8 cellular contexts compared by ENCODE assay signal in genomic region chr6:53483423-53484353, GRCh38.
DNase-seq lines count a peak whose midpoint lies in the region; FAIRE-seq and TF ChIP-seq lines count a peak whose summit lies in the region.

No MANE protein-coding gene starts in this region.

- dilution Hi-C loops in endothelial cell of umbilical vein (cut with MboI; ENCODE audit: extremely low pct_ligation_motif_present, low sequenced_read_pairs), result no loop called here

- intact Hi-C loops in endothelial cell of umbilical vein (cut with micrococcal nuclease), result loop anchor here (1.0 to 10.0 kb wide), 7 partner anchors 46 to 668 kb away; partner anchors contain the start of gene GSTA4

- no peak overlapping the region for H3K4me2 ChIP-seq in endothelial cell of umbilical vein (ENCODE audit: insufficient read depth, low read length)

- H3K79me2 ChIP-seq in endothelial cell of umbilical vein (ENCODE audit: control insufficient read depth, insufficient read depth, low read length), result no peaks in the 10 kb centered on the region

- H3K9me1 ChIP-seq in endothelial cell of umbilical vein (replicated peaks; ENCODE audit: control insufficient read depth, extremely low read depth, insufficient read depth, low read length), result no peaks in the 10 kb centered on the region

- H3K27me3 ChIP-seq in endothelial cell of umbilical vein (ENCODE audit: control insufficient read depth in 2 of 2, insufficient read depth in 2 of 2, low read length in 2 of 2), result peaks cover 10 to 25% of the 10 kb centered on the region in 2 experiments
- peaks cover 6% of the 10 kb centered on the region for H3K27me3 ChIP-seq in neutrophil

- no peak overlapping the region for H2AFZ ChIP-seq in endothelial cell of umbilical vein (ENCODE audit: low read depth, low read length)

- H3K4me1 ChIP-seq in endothelial cell of umbilical vein (ENCODE audit: control insufficient read depth, extremely low read depth, insufficient read depth, low read length) (no peaks in the 10 kb centered on the region), neutrophil (ENCODE audit: control insufficient read depth in 1 of 2, insufficient read depth in 1 of 2, low read depth in 1 of 2, low read length in 1 of 2) (peaks cover 30 to 35% of the 10 kb centered on the region in 2 experiments)

- no TSS peak for BruUV-seq in endothelial cell of umbilical vein (replicated peaks; lab: Mats Ljungman, UMichigan)

- H3K9me3 ChIP-seq in endothelial cell of umbilical vein (replicated peaks; ENCODE audit: control insufficient read depth, insufficient read depth, low read length), result no peaks in the 10 kb centered on the region
- no peaks in the 10 kb centered on the region for H3K9me3 ChIP-seq in neutrophil

- CTCF ChIA-PET in endothelial cell of umbilical vein (lab: Charles Lee), result interaction anchor here (0.5 to 6.4 kb wide), 25 partner anchors 8 to 759 kb away, joined by 3 to 121 read pairs (median 4); no protein-coding TSS in a partner anchor

- H3K27ac ChIP-seq in endothelial cell of umbilical vein (ENCODE audit: insufficient read depth, low read depth, low read length), result no peak overlapping the region
- H3K27ac ChIP-seq in neutrophil, result peak overlapping the region; percentile 18

- no peak for TF ChIP-seq CTCF in endothelial cell of umbilical vein (IDR thresholded peaks at IDR 0.05; ENCODE audit: extremely low read depth in 1 of 2, insufficient read depth in 1 of 2, low read depth in 1 of 2, low read length in 2 of 2)
- TF ChIP-seq CTCF in neutrophil (IDR thresholded peaks at IDR 0.05), result no peak

- TF ChIP-seq POLR2A in GM12891 (IDR thresholded peaks at IDR 0.05; ENCODE audit: low read depth, low read length) (no peak), endothelial cell of umbilical vein (IDR thresholded peaks at IDR 0.05; ENCODE audit: low read depth, low read length) (no peak)

- H4K20me1 ChIP-seq in endothelial cell of umbilical vein (replicated peaks; ENCODE audit: control insufficient read depth, extremely low read depth, insufficient read depth, low read length), result no peaks in the 10 kb centered on the region

- POLR2A ChIA-PET in endothelial cell of umbilical vein (lab: Charles Lee), result interaction anchor here (0.6 kb wide), 1 partner anchor 309 kb away, joined by 10 read pairs; no protein-coding TSS in a partner anchor

- H3K4me3 ChIP-seq in endothelial cell of umbilical vein (replicated peaks in 1 of 3; ENCODE audit: insufficient read depth in 1 of 3, low read depth in 1 of 3, low read length in 3 of 3) (no peak overlapping the region), neutrophil (ENCODE audit: low read depth in 1 of 2, low read length in 1 of 2) (no peak overlapping the region)

- H3K9ac ChIP-seq in endothelial cell of umbilical vein (replicated peaks; ENCODE audit: extremely low read depth, insufficient read depth, low read length), result no peak overlapping the region

- FAIRE-seq in GM12891 (lab: Jason Lieb, UNC) (peak; percentile 5), endothelial cell of umbilical vein (lab: Jason Lieb, UNC) (no peak)

- H3K36me3 ChIP-seq in endothelial cell of umbilical vein (ENCODE audit: control insufficient read depth in 2 of 2, extremely low read depth in 1 of 2, insufficient read depth in 2 of 2, low read length in 2 of 2), result no peaks in the 10 kb centered on the region
- H3K36me3 ChIP-seq in neutrophil, result no peaks in the 10 kb centered on the region

- DNase-seq in GM12891 (ENCODE audit: insufficient read length, low spot score), result no peak
- DNase-seq in NCI-H226, result peak; percentile 17
- DNase-seq in endothelial cell of umbilical vein (ENCODE audit: low read depth, low spot score), result peak; percentile 33
- DNase-seq in epidermal melanocyte (ENCODE audit: insufficient read length, low spot score), result no peak
- no peak for DNase-seq in ecto neural progenitor cell (ENCODE audit: low spot score)
- no peak for DNase-seq in HK-2 (ENCODE audit: unreplicated experiment)
- no peak for DNase-seq in NCI-H1417 (lab: John Stamatoyannopoulos, UW)

TF ChIP-seq in GM12891, 5 proteins besides CTCF, POLR2A, EP300 and RAD21:
- TF ChIP-seq PAX5 (IDR thresholded peaks at IDR 0.05; ENCODE audit: insufficient read depth, low read length, severe bottlenecking) (no peak), TAF1 (IDR thresholded peaks at IDR 0.05; ENCODE audit: low read depth, low read length) (no peak), POLR2AphosphoS5 (IDR thresholded peaks at IDR 0.05; ENCODE audit: low read depth, low read length) (no peak)

TF ChIP-seq in endothelial cell of umbilical vein, 7 proteins besides CTCF, POLR2A, EP300 and RAD21:
- no peak for TF ChIP-seq FOS (IDR thresholded peaks at IDR 0.05; ENCODE audit: borderline replicate concordance, insufficient read depth, low read length)
- TF ChIP-seq GATA2 (IDR thresholded peaks at IDR 0.05; ENCODE audit: insufficient read depth, insufficient read length, low read depth, low read length), result no peak
- TF ChIP-seq POLR2AphosphoS5 (IDR thresholded peaks at IDR 0.05; ENCODE audit: insufficient read depth, low read depth, low read length), result no peak
- TF ChIP-seq, protein P1, sequence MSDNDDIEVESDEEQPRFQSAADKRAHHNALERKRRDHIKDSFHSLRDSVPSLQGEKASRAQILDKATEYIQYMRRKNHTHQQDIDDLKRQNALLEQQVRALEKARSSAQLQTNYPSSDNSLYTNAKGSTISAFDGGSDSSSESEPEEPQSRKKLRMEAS (IDR thresholded peaks at IDR 0.05; ENCODE audit: insufficient read depth, insufficient read length), result no peak
- TF ChIP-seq EZH2 (IDR thresholded peaks at IDR 0.05; ENCODE audit: borderline replicate concordance, low read depth, low read length, severe bottlenecking), result no peak
TF ChIP-seq in endothelial cell of umbilical vein: peak in this region for 0.

Comparison
In these comparisons a context has a peak if more than half of its experiments do, and no peak if none do; other contexts are left out.
1. DNase-seq: peak in NCI-H226 (single experiment) and endothelial cell of umbilical vein (single experiment); none in GM12891 (single experiment), epidermal melanocyte (single experiment), ecto neural progenitor cell (single experiment), HK-2 (single experiment) and NCI-H1417 (0 of 3).